In genomic region chr16:84737658-84738057, GRCh38 we compare ENCODE assay signal across 10 cellular contexts. TPM values are rescaled to one million over a fixed set of nuclear protein-coding genes. Genes with fewer than 3 reads are reported as not detected.
A peak's percentile ranks its signal among the peaks of the same experiment; 100 is the strongest.
DNase-seq lines count a peak whose midpoint lies in the region; ATAC-seq and TF ChIP-seq lines count a peak whose summit lies in the region.
"Had no signal": no experiment of that assay in that cellular context is flagged by ENCODE, and none has a peak within 500 bp of the region (broad histone marks: within the 10 kb centered on the region; RNA-seq: fewer than 3 reads in every experiment).

No MANE protein-coding gene starts in this region.

- no peak overlapping the region for H3K18ac ChIP-seq in H9 (ENCODE audit: insufficient read length, low read depth, low read length)
- no peak overlapping the region for H3K18ac ChIP-seq in mesenchymal stem cell (ENCODE audit: low read depth in 1 of 2, low read length in 2 of 2)

- H2AK5ac ChIP-seq in H9 (ENCODE audit: insufficient read length, low read length) (no peak overlapping the region), mesenchymal stem cell (ENCODE audit: low read length, severe bottlenecking) (no peak overlapping the region)

- POLR2A ChIA-PET in CD4-positive, alpha-beta T cell (lab: Charles Lee): interaction anchor here (1.3 kb wide), 1 partner anchor 231 kb away, joined by 4 read pairs; no protein-coding TSS in a partner anchor
- POLR2A ChIA-PET in GM10248 (lab: Yijun Ruan, JAX): no interaction called here

- H3K23ac ChIP-seq in H9 (ENCODE audit: insufficient read length, low read depth, low read length) (no peak overlapping the region), mesenchymal stem cell (ENCODE audit: low read length in 2 of 2) (no peak overlapping the region)

- no peak overlapping the region for H4K5ac ChIP-seq in H9 (ENCODE audit: insufficient read length, low read depth, low read length)

- no peak overlapping the region for H2BK15ac ChIP-seq in H9 (ENCODE audit: low read depth, low read length)
- H2BK15ac ChIP-seq in mesenchymal stem cell (ENCODE audit: low read depth, poor library complexity, severe bottlenecking): no peak overlapping the region

- H4K91ac ChIP-seq in H9 (ENCODE audit: insufficient read length, low read depth, low read length) (no peak overlapping the region), mesenchymal stem cell (ENCODE audit: low read length) (peak overlapping the region; percentile 81)

- no CpG with 5 or more reads among the region's 7 CpGs for WGBS in H9 (ENCODE audit: extremely low coverage, insufficient read length, low lambda C conversion rate)
- WGBS in mesenchymal stem cell: 89% methylated on average over 7 of the region's 7 CpGs

- no peak overlapping the region; the same call in 1 of the 2 replicates for H3K14ac ChIP-seq in H9 (ENCODE audit: insufficient read depth, low read length)
- no peak overlapping the region for H3K14ac ChIP-seq in mesenchymal stem cell (ENCODE audit: low read length in 2 of 2)

- DNase-seq in CD4-positive, alpha-beta T cell: no peak
- DNase-seq in H9: no peak
- DNase-seq in SHP77 treated with DMSO at 0.1 percent for 48 hours (lab: John Stamatoyannopoulos, UW): peak; percentile 58
- DNase-seq in mesenchymal stem cell: no peak
- DNase-seq in NK-92 (lab: John Stamatoyannopoulos, UW; ENCODE audit: unreplicated experiment): no peak
- DNase-seq in COLO829 (ENCODE audit: low spot score): no peak
- DNase-seq in GM10248 (ENCODE audit: extremely low spot score): no peak
- DNase-seq: spleen had no signal

- H3K4ac ChIP-seq in H9 (ENCODE audit: low read depth, low read length) (no peak overlapping the region), mesenchymal stem cell (ENCODE audit: low read depth in 1 of 2, low read length in 2 of 2) (peak overlapping the region in 1 of 2 experiments; percentile 34)

- H3K79me1 ChIP-seq in H9 (ENCODE audit: insufficient read depth, low read depth, low read length, poor library complexity, severe bottlenecking): peaks cover 8% of the 10 kb centered on the region
- peaks cover 12% of the 10 kb centered on the region for H3K79me1 ChIP-seq in mesenchymal stem cell (replicated peaks; ENCODE audit: low read length, poor library complexity, severe bottlenecking)

- H3K4me3 ChIP-seq in mesenchymal stem cell (ENCODE audit: insufficient read depth in 1 of 2, low read depth in 1 of 2, low read length in 2 of 2): no peak overlapping the region

- intact Hi-C loops in CD4-positive, alpha-beta T cell (cut with DNase I, micrococcal nuclease): no loop called here

- H3K9ac ChIP-seq in H9 (ENCODE audit: extremely low read depth, insufficient read length, low read length) (no peak overlapping the region), mesenchymal stem cell (ENCODE audit: low read length) (no peak overlapping the region)

- peaks cover 44% of the 10 kb centered on the region for H3K36me3 Mint-ChIP-seq in CD4-positive, alpha-beta T cell (ENCODE audit: low read depth)
- H3K36me3 Mint-ChIP-seq in H9 (ENCODE audit: insufficient read depth in 1 of 3, low read depth in 3 of 3): peaks cover 3 to 41% (median 24%) of the 10 kb centered on the region in 3 experiments; a peak in 5 of 7 replicates

- no peak overlapping the region for H3T11ph ChIP-seq in H9 (ENCODE audit: low read length)

- CTCF ChIA-PET in CD4-positive, alpha-beta T cell (lab: Charles Lee): interaction anchor here (0.6 to 4.2 kb wide), 22 partner anchors 8 to 460 kb away, joined by 3 to 37 read pairs (median 6); no protein-coding TSS in a partner anchor
- CTCF ChIA-PET in GM10248 (lab: Yijun Ruan, JAX): interaction anchor here (0.7 to 13.9 kb wide), 47 partner anchors 8 to 551 kb away, joined by 3 to 202 read pairs (median 7); partner anchors contain the start of genes COTL1, KLHL36 and TAF1C

- H3K4me1 Mint-ChIP-seq in CD4-positive, alpha-beta T cell (ENCODE audit: low read depth): peaks cover 36% of the 10 kb centered on the region
- peaks cover 59 to 71% of the 10 kb centered on the region in 2 experiments for H3K4me1 Mint-ChIP-seq in H9

- H2AFZ ChIP-seq in H9 (ENCODE audit: low read length) (no peak overlapping the region), mesenchymal stem cell (ENCODE audit: low read depth, low read length) (no peak overlapping the region)

- no peak overlapping the region for H3K56ac ChIP-seq in H9 (ENCODE audit: insufficient read length, low read depth, low read length)

- H3K4me1 ChIP-seq in H9 (ENCODE audit: insufficient read depth, low read length) (peaks cover 9% of the 10 kb centered on the region; the same call in 1 of the 2 replicates), mesenchymal stem cell (ENCODE audit: control insufficient read depth, insufficient read depth, low read depth, low read length) (peaks cover 26% of the 10 kb centered on the region)

- no peak overlapping the region for H3K4me2 ChIP-seq in H9 (ENCODE audit: insufficient read depth, insufficient read length, low read length)
- H3K4me2 ChIP-seq in mesenchymal stem cell (ENCODE audit: low read length, poor library complexity, severe bottlenecking): no peak overlapping the region

- no peaks in the 10 kb centered on the region for H3K27me3 Mint-ChIP-seq in CD4-positive, alpha-beta T cell
- no peaks in the 10 kb centered on the region for H3K27me3 Mint-ChIP-seq in H9 (ENCODE audit: low read depth)

- H4K8ac ChIP-seq in H9 (replicated peaks; ENCODE audit: insufficient read length, low read depth, low read length) (no peak overlapping the region), mesenchymal stem cell (ENCODE audit: low read length) (no peak overlapping the region)

- peaks cover 22 to 28% of the 10 kb centered on the region in 2 experiments for H3K36me3 ChIP-seq in mesenchymal stem cell (ENCODE audit: control insufficient read depth in 1 of 2, insufficient read depth in 2 of 2, low read depth in 1 of 2, low read length in 2 of 2)

- H3K79me2 ChIP-seq in H9 (ENCODE audit: insufficient read depth, low read length): peaks cover 31% of the 10 kb centered on the region; the same call in 1 of the 2 replicates

- H2BK12ac ChIP-seq in H9 (ENCODE audit: insufficient read length, low read depth, low read length): no peak overlapping the region
- H2BK12ac ChIP-seq in mesenchymal stem cell (ENCODE audit: low read length in 2 of 2): no peak overlapping the region

- H3K9me3 ChIP-seq in CD4-positive, alpha-beta T cell (ENCODE audit: control insufficient read depth, low read length): no peaks in the 10 kb centered on the region
- H3K9me3 ChIP-seq in H9 (ENCODE audit: control insufficient read depth, low read depth, low read length) (no peaks in the 10 kb centered on the region), mesenchymal stem cell (ENCODE audit: control insufficient read depth, low read length) (no peaks in the 10 kb centered on the region)
- H3K9me3 ChIP-seq: spleen had no signal

- no peak for TF ChIP-seq CTCF in CD4-positive, alpha-beta T cell (IDR thresholded peaks at IDR 0.05)
- no peak for TF ChIP-seq CTCF in H9 (conservative IDR thresholded peaks at IDR 0.05)
- TF ChIP-seq CTCF in GM10248 (IDR thresholded peaks at IDR 0.05; ENCODE audit: control extremely low read depth, extremely low read depth, low read depth, missing control alignments): no peak

- ATAC-seq in CD4-positive, alpha-beta T cell (ENCODE audit: poor library complexity): no peak
- no peak for ATAC-seq in GM19463 (IDR thresholded peaks at IDR 0.05; ENCODE audit: unreplicated experiment)

- H2BK20ac ChIP-seq in H9 (ENCODE audit: low read depth, low read length, poor library complexity, severe bottlenecking): no peak overlapping the region

- H3K27ac ChIP-seq in CD4-positive, alpha-beta T cell (ENCODE audit: low read depth, low read length): no peak overlapping the region
- H3K27ac ChIP-seq in H9 (ENCODE audit: insufficient read length, low read depth, low read length): peak overlapping the region; percentile 8
- no peak overlapping the region for H3K27ac ChIP-seq in mesenchymal stem cell (ENCODE audit: low read length, poor library complexity, severe bottlenecking)
- H3K27ac ChIP-seq: VCaP had no signal

- no peaks in the 10 kb centered on the region for H3K23me2 ChIP-seq in H9 (ENCODE audit: insufficient read length, low read depth, low read length, poor library complexity, severe bottlenecking)

- no peaks in the 10 kb centered on the region for H3K9me3 Mint-ChIP-seq in CD4-positive, alpha-beta T cell
- H3K9me3 Mint-ChIP-seq in H9: peaks cover 0 to 3% of the 10 kb centered on the region in 2 experiments; a peak in 1 of 5 replicates

- no peaks in the 10 kb centered on the region for H3K27me3 ChIP-seq in CD4-positive, alpha-beta T cell (ENCODE audit: control insufficient read depth, insufficient read depth, low read length)
- H3K27me3 ChIP-seq in H9 (ENCODE audit: insufficient read depth, low read length) (no peaks in the 10 kb centered on the region), mesenchymal stem cell (ENCODE audit: control insufficient read depth in 1 of 2, insufficient read depth in 1 of 2, low read length in 2 of 2) (no peaks in the 10 kb centered on the region)
- H3K27me3 ChIP-seq: spleen had no signal

- H2BK120ac ChIP-seq in H9 (ENCODE audit: low read depth, low read length, poor library complexity, severe bottlenecking) (no peak overlapping the region), mesenchymal stem cell (ENCODE audit: low read depth, low read length) (no peak overlapping the region)

- no peak overlapping the region for H3K4me3 Mint-ChIP-seq in CD4-positive, alpha-beta T cell
- H3K4me3 Mint-ChIP-seq in H9: no peak overlapping the region

- H3K27ac Mint-ChIP-seq in CD4-positive, alpha-beta T cell: peak overlapping the region; percentile 25
- peak overlapping the region; percentile 13 to 72 (median 58); a peak in 4 of 7 replicates for H3K27ac Mint-ChIP-seq in H9

- H2BK5ac ChIP-seq in H9 (ENCODE audit: insufficient read length, low read length) (no peak overlapping the region), mesenchymal stem cell (ENCODE audit: low read depth, low read length, poor library complexity, severe bottlenecking) (no peak overlapping the region)

- H4K20me1 ChIP-seq in H9 (ENCODE audit: control insufficient read depth, insufficient read depth, insufficient read length): peaks cover 7% of the 10 kb centered on the region

RNA-seq across cellular contexts. Expression of gene USP10, which starts 37.9 kb away (rescaled TPM):
- 100 to 1,000 TPM in 1 of 2 experiments, 10 to 100 TPM in 1; 99.3 to 106 TPM for total RNA-seq in CD4-positive, alpha-beta T cell
- 203 and 205 TPM in 2 replicates for total RNA-seq in H9 (2021)
- polyA plus RNA-seq in mesenchymal stem cell (2013, experiment 1 of 2): 51.6 TPM
- 51.4 TPM for polyA plus RNA-seq in mesenchymal stem cell (2013, experiment 2 of 2)
